Comparison of ENCODE assay signal across 25 cellular contexts in genomic region chr7:153504288-153505075, GRCh38.
"Had no signal": no experiment of that assay in that cellular context is flagged by ENCODE, and none has a peak within 500 bp of the region (broad histone marks: within the 10 kb centered on the region; RNA-seq: fewer than 3 reads in every experiment).

No MANE protein-coding gene starts in this region.

- H3K27ac ChIP-seq: left lung, lower lobe of right lung, parathyroid adenoma, psoas muscle, right atrium auricular region, right lobe of liver, suprapubic skin, thoracic aorta, tibial artery, upper lobe of right lung had no signal

- H3K36me3 ChIP-seq: left lung, lower lobe of right lung, right atrium auricular region, right lobe of liver, suprapubic skin, thoracic aorta, tibial artery, upper lobe of right lung had no signal

- H3K9ac ChIP-seq: parathyroid adenoma had no signal

- H3K4me3 Mint-ChIP-seq: naive thymus-derived CD4-positive, alpha-beta T cell; natural killer cell treated with Interleukin-12 subunit alpha and Interleukin-12 subunit beta and Interleukin-15 and Interleukin-18, amount 100 ng/mL, for 72 hours; stimulated activated naive CD8-positive, alpha-beta T cell treated with anti-CD3 and anti-CD28 coated beads, Interleukin-15, Interleukin-2, amounts not matched to agents 100 ng/mL and 50 ng/mL, for 24 hours had no signal

- H3K27me3 Mint-ChIP-seq: naive thymus-derived CD4-positive, alpha-beta T cell; natural killer cell treated with Interleukin-12 subunit alpha and Interleukin-12 subunit beta and Interleukin-15 and Interleukin-18, amount 100 ng/mL, for 72 hours; stimulated activated naive CD8-positive, alpha-beta T cell treated with anti-CD3 and anti-CD28 coated beads, Interleukin-15, Interleukin-2, amounts not matched to agents 100 ng/mL and 50 ng/mL, for 24 hours had no signal

- H3K4me1 Mint-ChIP-seq: naive thymus-derived CD4-positive, alpha-beta T cell had no signal

- H3K9me3 ChIP-seq: right lobe of liver had no signal

- H3K27ac Mint-ChIP-seq: natural killer cell treated with Interleukin-12 subunit alpha and Interleukin-12 subunit beta and Interleukin-15 and Interleukin-18, amount 100 ng/mL, for 72 hours; stimulated activated naive CD8-positive, alpha-beta T cell treated with anti-CD3 and anti-CD28 coated beads, Interleukin-15, Interleukin-2, amounts not matched to agents 100 ng/mL and 50 ng/mL, for 24 hours had no signal

- H3K27me3 ChIP-seq: left lung, right atrium auricular region, right lobe of liver, suprapubic skin, tibial artery, upper lobe of right lung had no signal

- H3K4me3 ChIP-seq: left lung, lower lobe of right lung, psoas muscle, right atrium auricular region, right lobe of liver, smooth muscle cell, suprapubic skin, thoracic aorta, tibial artery, upper lobe of right lung had no signal

- H3K36me3 Mint-ChIP-seq: naive thymus-derived CD4-positive, alpha-beta T cell; natural killer cell treated with Interleukin-12 subunit alpha and Interleukin-12 subunit beta and Interleukin-15 and Interleukin-18, amount 100 ng/mL, for 72 hours had no signal

- DNase-seq: head of caudate nucleus; hippocampal formation; kidney; left colon; lower lobe of right lung; mammary epithelial cell; mesenchymal stem cell; naive thymus-derived CD4-positive, alpha-beta T cell; nucleus accumbens; psoas muscle; right lobe of liver; stimulated activated CD4-positive, alpha-beta T cell treated with anti-CD3 and anti-CD28 coated beads, Interleukin-1b, Interleukin-23, amount 100 ng/mL, for 48 hours; stimulated activated CD4-positive, alpha-beta T cell treated with anti-CD3 and anti-CD28 coated beads, Interleukin-2, amount 100 ng/mL, for 48 hours; stimulated activated naive CD4-positive, alpha-beta T cell; tibial artery; trophoblast cell; upper lobe of right lung had no signal

- H3K4me1 ChIP-seq: left lung, lower lobe of right lung, parathyroid adenoma, psoas muscle, right atrium auricular region, right lobe of liver, suprapubic skin, tibial artery, upper lobe of right lung had no signal
